In genomic region chrX:386239-386767, GRCh38 we compare ENCODE assay signal across 8 cellular contexts. TPM values are rescaled to one million over a fixed set of nuclear protein-coding genes. Genes with fewer than 3 reads are reported as not detected.
DNase-seq lines count a peak whose midpoint lies in the region; ATAC-seq lines count a peak whose summit lies in the region.

No MANE protein-coding gene starts in this region.

- H3K36me3 ChIP-seq in iPS DF 6.9 (ENCODE audit: control insufficient read depth, insufficient read depth, low read length) = no peaks in the 10 kb centered on the region

- H3K27ac Mint-ChIP-seq in activated T-helper 17 cell treated with anti-CD3 and anti-CD28 coated beads, Interleukin-2, amount 50 U/mL, for 72 hours = peak overlapping the region; percentile 95

- H3K4me3 Mint-ChIP-seq in activated T-helper 17 cell treated with anti-CD3 and anti-CD28 coated beads, Interleukin-2, amount 50 U/mL, for 72 hours = peak overlapping the region; percentile 83

- peaks cover 4% of the 10 kb centered on the region for H3K4me1 Mint-ChIP-seq in activated T-helper 17 cell treated with anti-CD3 and anti-CD28 coated beads, Interleukin-2, amount 50 U/mL, for 72 hours

- no peak overlapping the region for H3K27ac ChIP-seq in iPS DF 6.9 (ENCODE audit: low read length)

- no peaks in the 10 kb centered on the region for H3K9me3 ChIP-seq in iPS DF 6.9 (ENCODE audit: control insufficient read depth, insufficient read depth, low read length)

- DNase-seq in activated gamma-delta T cell treated with Interleukin-2 at 50 U/mL for 16 hours (peak; percentile 15), activated gamma-delta T cell (lab: John Stamatoyannopoulos, UW) (no peak), iPS DF 6.9 (ENCODE audit: low read depth, low spot score) (no peak), DMS79 (lab: John Stamatoyannopoulos, UW) (no peak), NCI-H2029 treated with DMSO at 0.1 percent for 48 hours (lab: John Stamatoyannopoulos, UW) (no peak)
- peak in 2 of 3 experiments; percentile 19 to 53 for DNase-seq in stimulated activated CD4-positive, alpha-beta T cell treated with anti-CD3 and anti-CD28 coated beads, TNF-alpha, amount 100 ng/mL, for 24 hours (ENCODE audit: low read depth in 3 of 3)

- no CpG with 5 or more reads among the region's 57 CpGs for WGBS in iPS DF 6.9 (ENCODE audit: insufficient coverage, insufficient read length)

- H3K36me3 Mint-ChIP-seq in activated T-helper 17 cell treated with anti-CD3 and anti-CD28 coated beads, Interleukin-2, amount 50 U/mL, for 72 hours (ENCODE audit: low read depth) = peaks cover 6% of the 10 kb centered on the region

- H3K27me3 Mint-ChIP-seq in activated T-helper 17 cell treated with anti-CD3 and anti-CD28 coated beads, Interleukin-2, amount 50 U/mL, for 72 hours = no peaks in the 10 kb centered on the region

- ATAC-seq in HG03432 (IDR thresholded peaks at IDR 0.05; ENCODE audit: unreplicated experiment) = peak; percentile 40
- no peak for ATAC-seq in activated T-helper 17 cell treated with anti-CD3 and anti-CD28 coated beads, Interleukin-2, amount 50 U/mL, for 72 hours (replicated peaks)

- H3K4me3 ChIP-seq in iPS DF 6.9 (ENCODE audit: low read length) = peak overlapping the region; percentile 90

- H3K4me1 ChIP-seq in iPS DF 6.9 (ENCODE audit: control insufficient read depth, insufficient read depth, low read length) = no peaks in the 10 kb centered on the region

- H3K9me3 Mint-ChIP-seq in activated T-helper 17 cell treated with anti-CD3 and anti-CD28 coated beads, Interleukin-2, amount 50 U/mL, for 72 hours = no peaks in the 10 kb centered on the region

- H3K27me3 ChIP-seq in iPS DF 6.9 (ENCODE audit: control insufficient read depth, insufficient read depth, low read length) = no peaks in the 10 kb centered on the region

RNA-seq across cellular contexts. Expression of gene PPP2R3B, which starts 0.4 kb away (rescaled TPM):
- 10 to 100 TPM; 19.3 to 22.6 TPM for total RNA-seq in activated T-helper 17 cell treated with anti-CD3 and anti-CD28 coated beads, Interleukin-2, amount 50 U/mL, for 72 hours

Comparison
In these comparisons a context has a peak if more than half of its experiments do, and no peak if none do; other contexts are left out.
1. DNase-seq: peak in activated gamma-delta T cell treated with Interleukin-2 at 50 U/mL for 16 hours (single experiment) and stimulated activated CD4-positive, alpha-beta T cell treated with anti-CD3 and anti-CD28 coated beads, TNF-alpha, amount 100 ng/mL, for 24 hours (2 of 3); none in activated gamma-delta T cell (single experiment), iPS DF 6.9 (single experiment), DMS79 (single experiment) and NCI-H2029 treated with DMSO at 0.1 percent for 48 hours (single experiment).